11 cellular contexts compared by ENCODE assay signal in the genomic region with DNA sequence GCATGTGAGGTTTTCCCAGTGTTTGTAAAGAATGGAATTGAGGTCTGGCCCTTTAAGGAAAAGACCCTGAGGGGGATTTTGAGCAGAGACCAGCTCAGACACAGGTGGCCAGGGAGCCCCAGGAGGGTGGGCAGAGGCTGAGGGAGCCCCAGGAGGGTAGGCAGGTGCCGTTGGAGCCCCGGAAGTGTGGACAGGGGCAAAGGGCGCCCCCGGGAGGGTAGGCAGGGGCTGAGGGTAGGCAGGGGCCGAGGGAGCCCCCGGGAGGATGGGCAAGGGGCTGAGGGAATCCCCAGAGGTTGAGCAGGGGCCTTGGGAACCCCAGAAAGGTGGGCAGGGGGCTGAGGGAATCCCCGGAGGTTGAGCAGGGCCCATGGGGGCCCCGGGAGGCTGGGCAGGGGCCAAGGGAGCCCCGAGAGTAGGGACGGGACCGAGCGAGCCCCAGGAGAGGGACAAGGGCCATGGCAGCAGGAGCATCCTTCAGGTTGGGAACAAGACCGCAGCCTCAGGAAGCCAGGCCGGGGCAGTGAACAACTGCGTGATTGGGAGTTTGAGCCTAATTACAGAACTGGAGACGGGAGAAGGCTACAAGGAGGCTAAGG.
"Had no signal": no experiment of that assay in that cellular context is flagged by ENCODE, and none has a peak within 500 bp of the region (broad histone marks: within the 10 kb centered on the region; RNA-seq: fewer than 3 reads in every experiment).

No MANE protein-coding gene starts in this region.

- H3K27ac Mint-ChIP-seq: activated naive CD8-positive, alpha-beta T cell; activated T-helper 2 cell treated with anti-CD3 and anti-CD28 coated beads, Interferon-gamma antibody, Interleukin-2, Interleukin-4, amounts not matched to agents 10 μg/mL and 5 μg/mL and 100 μg/mL, durations not matched to agents 14 hours and 24 hours and 36 hours; memory B cell; stimulated activated effector memory CD8-positive, alpha-beta T cell treated with anti-CD3 and anti-CD28 coated beads, Interleukin-12 subunit alpha, Interleukin-12 subunit beta, amount 100 ng/mL, for 72 hours had no signal

- DNase-seq: activated CD4-positive, alpha-beta T cell treated with anti-CD3 and anti-CD28 coated beads, Interleukin-2, amount 50 U/mL, for 1 hour; anterior cingulate cortex; hypothalamus; small intestine; T-helper 2 cell had no signal

- H3K36me3 Mint-ChIP-seq: stimulated activated effector memory CD8-positive, alpha-beta T cell treated with anti-CD3 and anti-CD28 coated beads, Interleukin-12 subunit alpha, Interleukin-12 subunit beta, amount 100 ng/mL, for 72 hours had no signal

- H3K4me3 Mint-ChIP-seq: activated naive CD8-positive, alpha-beta T cell; memory B cell; stimulated activated effector memory CD8-positive, alpha-beta T cell treated with anti-CD3 and anti-CD28 coated beads, Interleukin-12 subunit alpha, Interleukin-12 subunit beta, amount 100 ng/mL, for 72 hours had no signal

- H3K27me3 Mint-ChIP-seq: activated naive CD8-positive, alpha-beta T cell; memory B cell had no signal

- H3K9me3 Mint-ChIP-seq: activated T-helper 2 cell treated with anti-CD3 and anti-CD28 coated beads, Interferon-gamma antibody, Interleukin-2, Interleukin-4, amounts not matched to agents 10 μg/mL and 5 μg/mL and 100 μg/mL, durations not matched to agents 14 hours and 24 hours and 36 hours; memory B cell; stimulated activated effector memory CD8-positive, alpha-beta T cell treated with anti-CD3 and anti-CD28 coated beads, Interleukin-12 subunit alpha, Interleukin-12 subunit beta, amount 100 ng/mL, for 72 hours; type B pancreatic cell had no signal

- ATAC-seq: esophagus mucosa; stimulated activated effector memory CD8-positive, alpha-beta T cell treated with anti-CD3 and anti-CD28 coated beads, Interleukin-12 subunit alpha, Interleukin-12 subunit beta, amount 100 ng/mL, for 72 hours had no signal

- H3K4me1 Mint-ChIP-seq: stimulated activated effector memory CD8-positive, alpha-beta T cell treated with anti-CD3 and anti-CD28 coated beads, Interleukin-12 subunit alpha, Interleukin-12 subunit beta, amount 100 ng/mL, for 72 hours had no signal
